20 cellular contexts compared by ENCODE assay signal in the genomic region with DNA sequence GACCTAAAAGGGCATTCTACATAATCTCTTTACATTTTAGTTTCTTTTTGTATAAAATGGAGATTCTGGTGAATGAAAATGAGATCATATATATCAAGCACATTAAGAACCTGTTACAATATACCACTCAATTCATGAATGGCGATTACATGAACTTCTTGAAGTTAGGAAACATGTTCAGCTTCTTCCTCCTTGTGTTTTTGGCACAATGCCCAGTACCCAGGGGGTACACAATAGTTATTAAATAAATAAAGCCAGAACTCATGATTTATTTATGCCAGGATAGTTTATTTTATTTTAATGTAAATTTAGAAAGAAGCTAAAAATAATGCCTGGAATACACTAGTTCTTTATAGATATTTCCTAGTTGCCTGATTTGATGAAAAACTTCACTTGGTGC.
"Had no signal": no experiment of that assay in that cellular context is flagged by ENCODE, and none has a peak within 500 bp of the region (broad histone marks: within the 10 kb centered on the region; RNA-seq: fewer than 3 reads in every experiment).

No MANE protein-coding gene starts in this region.

- ATAC-seq: activated T-helper 17 cell treated with anti-CD3 and anti-CD28 coated beads, Interleukin-2, amount 50 U/mL, for 72 hours; gastrocnemius medialis; natural killer cell treated with Interleukin-12 subunit alpha and Interleukin-12 subunit beta and Interleukin-15 and Interleukin-18, amount 100 ng/mL, for 72 hours; stimulated activated naive CD8-positive, alpha-beta T cell treated with anti-CD3 and anti-CD28 coated beads, Interleukin-15, Interleukin-2, amounts not matched to agents 100 U/mL and 50 U/mL, for 24 hours; upper lobe of right lung; WTC11 had no signal

- H3K36me3 ChIP-seq: gastrocnemius medialis, spleen, thyroid gland, upper lobe of right lung had no signal

- H3K4me1 ChIP-seq: gastrocnemius medialis, spleen, thyroid gland had no signal

- H3K4me3 ChIP-seq: gastrocnemius medialis, spleen, thyroid gland, upper lobe of right lung had no signal

- H3K9me3 Mint-ChIP-seq: activated T-helper 17 cell treated with anti-CD3 and anti-CD28 coated beads, Interleukin-2, amount 50 U/mL, for 72 hours; memory B cell had no signal

- DNase-seq: activated naive CD4-positive, alpha-beta T cell; activated T-cell treated with anti-CD3 and anti-CD28 coated beads, Interleukin-2, amount 50 U/mL, for 24 hours; central memory CD4-positive, alpha-beta T cell; effector memory CD4-positive, alpha-beta T cell; gastrocnemius medialis; head of caudate nucleus; hypothalamus; spleen; stimulated activated CD4-positive, alpha-beta T cell treated with anti-CD3 and anti-CD28 coated beads, Interleukin-4, amount 100 ng/mL, for 24 hours; stimulated activated naive CD8-positive, alpha-beta T cell treated with anti-CD3 and anti-CD28 coated beads, Interleukin-15, Interleukin-2, amounts not matched to agents 100 U/mL and 50 U/mL, for 24 hours; substantia nigra; T1000; thyroid gland; upper lobe of right lung had no signal

- H3K27me3 ChIP-seq: gastrocnemius medialis, thyroid gland, upper lobe of right lung had no signal

- H3K27ac Mint-ChIP-seq: activated naive CD8-positive, alpha-beta T cell; activated T-cell treated with anti-CD3 and anti-CD28 coated beads, Interleukin-2, amount 50 U/mL, for 24 hours; activated T-helper 17 cell treated with anti-CD3 and anti-CD28 coated beads, Interleukin-2, amount 50 U/mL, for 72 hours; memory B cell; natural killer cell treated with Interleukin-12 subunit alpha and Interleukin-12 subunit beta and Interleukin-15 and Interleukin-18, amount 100 ng/mL, for 72 hours; progenitor cell of endocrine pancreas; WTC11 had no signal

- H3K4me3 Mint-ChIP-seq: activated naive CD8-positive, alpha-beta T cell; activated T-cell treated with anti-CD3 and anti-CD28 coated beads, Interleukin-2, amount 50 U/mL, for 24 hours; activated T-helper 17 cell treated with anti-CD3 and anti-CD28 coated beads, Interleukin-2, amount 50 U/mL, for 72 hours; memory B cell; natural killer cell treated with Interleukin-12 subunit alpha and Interleukin-12 subunit beta and Interleukin-15 and Interleukin-18, amount 100 ng/mL, for 72 hours; WTC11 had no signal

- H3K27ac ChIP-seq: gastrocnemius medialis, spleen, thyroid gland, upper lobe of right lung had no signal

- H3K9me3 ChIP-seq: gastrocnemius medialis, spleen, thyroid gland, upper lobe of right lung had no signal

- H3K4me1 Mint-ChIP-seq: activated T-helper 17 cell treated with anti-CD3 and anti-CD28 coated beads, Interleukin-2, amount 50 U/mL, for 72 hours; memory B cell had no signal

- H3K27me3 Mint-ChIP-seq: natural killer cell treated with Interleukin-12 subunit alpha and Interleukin-12 subunit beta and Interleukin-15 and Interleukin-18, amount 100 ng/mL, for 72 hours; progenitor cell of endocrine pancreas had no signal

- H3K36me3 Mint-ChIP-seq: activated naive CD8-positive, alpha-beta T cell; memory B cell; natural killer cell treated with Interleukin-12 subunit alpha and Interleukin-12 subunit beta and Interleukin-15 and Interleukin-18, amount 100 ng/mL, for 72 hours had no signal
